16 cellular contexts compared by ENCODE assay signal in genomic region chr9:137313956-137314560, GRCh38. TPM values are rescaled to one million over a fixed set of nuclear protein-coding genes. Genes with fewer than 3 reads are reported as not detected.
DNase-seq lines count a peak whose midpoint lies in the region; ATAC-seq, FAIRE-seq and TF ChIP-seq lines count a peak whose summit lies in the region.
"Had no signal": no experiment of that assay in that cellular context is flagged by ENCODE, and none has a peak within 500 bp of the region (broad histone marks: within the 10 kb centered on the region; RNA-seq: fewer than 3 reads in every experiment).

No MANE protein-coding gene starts in this region.

- intact Hi-C loops in left cardiac atrium (cut with DNase I) (no loop called here), Right ventricle myocardium superior (cut with DNase I) (no loop called here), K562 (cut with micrococcal nuclease) (no loop called here)

- no peak for TF ChIP-seq RAD21 in K562 (CRISPR knock-in tag; conservative IDR thresholded peaks at IDR 0.05 in 1 of 2, IDR thresholded peaks at IDR 0.05 in 1 of 2)

- no peak overlapping the region for H3K4me3 ChIP-seq in K562
- H3K4me3 ChIP-seq in mesendoderm (ENCODE audit: low read length): no peak overlapping the region

- H2BK5ac ChIP-seq in mesendoderm (ENCODE audit: low read length): no peak overlapping the region

- H3K36me3 ChIP-seq in K562 (ENCODE audit: control insufficient read depth, insufficient read depth, low read length) (no peaks in the 10 kb centered on the region), mesendoderm (ENCODE audit: control insufficient read depth, insufficient read depth, low read length) (no peaks in the 10 kb centered on the region)

- no peak overlapping the region for H4K8ac ChIP-seq in mesendoderm (ENCODE audit: low read depth, low read length)

- H2BK120ac ChIP-seq in mesendoderm (ENCODE audit: low read depth, low read length): no peak overlapping the region

- in situ Hi-C loops in K562 (cut with MboI): no loop called here

- no peak overlapping the region for H2AK5ac ChIP-seq in mesendoderm (ENCODE audit: low read length)

- 54% methylated on average over 19 of the region's 24 CpGs for WGBS in K562 (ENCODE audit: insufficient coverage, low coverage, missing lambda C conversion rate)
- WGBS in mesendoderm (ENCODE audit: extremely low coverage, insufficient coverage, low lambda C conversion rate): no CpG with 5 or more reads among the region's 24 CpGs

- no peaks in the 10 kb centered on the region for H3K9me3 ChIP-seq in K562 (replicated peaks; ENCODE audit: control insufficient read depth, insufficient read depth, low read depth, low read length)

- H2AFZ ChIP-seq in K562 (ENCODE audit: low read depth, low read length): no peak overlapping the region
- H2AFZ ChIP-seq: parathyroid adenoma had no signal

- no peak for TF ChIP-seq CTCF in K562 (IDR thresholded peaks at IDR 0.05 in 2 of 3, conservative IDR thresholded peaks at IDR 0.05 in 1 of 3; ENCODE audit: insufficient read depth in 2 of 3, low read depth in 1 of 3, low read length in 3 of 3)

- H3K23ac ChIP-seq in mesendoderm (ENCODE audit: low read length): no peak overlapping the region

- H3K4ac ChIP-seq in mesendoderm (ENCODE audit: low read depth, low read length): no peak overlapping the region

- H3K27ac ChIP-seq in K562 (ENCODE audit: extremely low read depth, low read depth, low read length) (no peak overlapping the region), mesendoderm (ENCODE audit: low read depth, low read length) (no peak overlapping the region)
- H3K27ac ChIP-seq: parathyroid adenoma had no signal

- H3K79me2 ChIP-seq in K562 (ENCODE audit: control insufficient read depth, insufficient read depth, low read length) (no peaks in the 10 kb centered on the region), mesendoderm (ENCODE audit: control insufficient read depth, insufficient read depth, low read length) (no peaks in the 10 kb centered on the region)
- H3K79me2 ChIP-seq: parathyroid adenoma had no signal

- H3K9ac ChIP-seq in K562 (ENCODE audit: insufficient read depth in 1 of 2, low read depth in 2 of 2, low read length in 2 of 2): no peak overlapping the region
- no peak overlapping the region for H3K9ac ChIP-seq in mesendoderm (ENCODE audit: low read length)
- H3K9ac ChIP-seq: parathyroid adenoma had no signal

- H3K4me2 ChIP-seq in K562 (ENCODE audit: insufficient read depth, low read length): no peak overlapping the region
- no peak overlapping the region for H3K4me2 ChIP-seq in mesendoderm (ENCODE audit: low read length)

- H4K5ac ChIP-seq in mesendoderm (ENCODE audit: low read length): no peak overlapping the region

- H3K27me3 ChIP-seq in K562 (ENCODE audit: control insufficient read depth in 2 of 2, insufficient read depth in 2 of 2, low read length in 2 of 2) (no peaks in the 10 kb centered on the region), mesendoderm (ENCODE audit: insufficient read depth, low read length, poor library complexity) (no peaks in the 10 kb centered on the region)

- ATAC-seq in left cardiac atrium: no peak
- no peak for ATAC-seq in Right ventricle myocardium superior (ENCODE audit: poor library complexity)
- ATAC-seq in K562: no peak
- ATAC-seq in HG02884 (IDR thresholded peaks at IDR 0.05; ENCODE audit: unreplicated experiment): no peak
- no peak for ATAC-seq in HG02938 (IDR thresholded peaks at IDR 0.05; ENCODE audit: unreplicated experiment)
- no peak for ATAC-seq in HG03565 (IDR thresholded peaks at IDR 0.05; ENCODE audit: unreplicated experiment)
- ATAC-seq: activated CD8-positive, alpha-beta T cell treated with anti-CD3 and anti-CD28 coated beads for 36 hours; activated T-helper 17 cell treated with anti-CD3 and anti-CD28 coated beads, Interleukin-2, amount 50 U/mL, for 72 hours had no signal

- H3K4me1 ChIP-seq in K562 (replicated peaks in 1 of 2; ENCODE audit: control insufficient read depth in 2 of 2, insufficient read depth in 2 of 2, low read length in 2 of 2) (peaks cover 16 to 96% of the 10 kb centered on the region in 2 experiments), mesendoderm (ENCODE audit: control insufficient read depth, low read depth, low read length) (no peaks in the 10 kb centered on the region)
- H3K4me1 ChIP-seq: parathyroid adenoma had no signal

- H3K79me1 ChIP-seq in mesendoderm (ENCODE audit: low read length): no peaks in the 10 kb centered on the region

- 0 out of 2 replicates have a peak, but pooled peaks cover 5% of the 10 kb centered on the region for H4K20me1 ChIP-seq in K562 (replicated peaks; ENCODE audit: control insufficient read depth, insufficient read depth, low read length)

- H3K18ac ChIP-seq in mesendoderm (ENCODE audit: low read length): peak overlapping the region; percentile 3

- no peak for TF ChIP-seq EP300 in K562 (IDR thresholded peaks at IDR 0.05; ENCODE audit: low read length)

- no peaks in the 10 kb centered on the region for H3K9me1 ChIP-seq in K562 (ENCODE audit: control insufficient read depth, insufficient read depth, low read length)

- no peak for FAIRE-seq in K562 (lab: Jason Lieb, UNC)

- no peak overlapping the region for H2BK15ac ChIP-seq in mesendoderm (replicated peaks; ENCODE audit: low read depth)

- BruUV-seq in K562 (replicated peaks; lab: Mats Ljungman, UMichigan): no TSS peak

- CTCF ChIA-PET in K562 (lab: Yijun Ruan, JAX; ENCODE audit: low intra/inter-chr PET ratio): no interaction called here

- DNase-seq in left cardiac atrium (peak; percentile 21), Right ventricle myocardium superior (no peak), K562 (ENCODE audit: extremely low read depth in 1 of 4, low spot score in 3 of 4) (peak in 1 of 4 experiments; percentile 10), mesendoderm (no peak), NCI-H2171 treated with DMSO at 0.1 percent for 48 hours (lab: John Stamatoyannopoulos, UW) (no peak)
- DNase-seq: activated CD8-positive, alpha-beta T cell treated with anti-CD3 and anti-CD28 coated beads for 36 hours; amniotic stem cell; DMS 273 treated with DMSO at 0.1 percent for 48 hours; NCI-H1930; NCI-H524; stimulated activated naive CD4-positive, alpha-beta T cell treated with Interleukin-2 at 50 U/mL for 16 hours had no signal

- POLR2A ChIA-PET in K562 (lab: Yijun Ruan, JAX): interaction anchor here (2.3 kb wide), 1 partner anchor 11 kb away, joined by 10 read pairs; the partner anchor contains the start of gene NRARP

- H3K56ac ChIP-seq in mesendoderm (ENCODE audit: low read length): no peak overlapping the region

- TF ChIP-seq POLR2A in K562 (conservative IDR thresholded peaks at IDR 0.05): no peak

RNA-seq across cellular contexts. Expression of gene NRARP, which starts 12.0 kb away (rescaled TPM):
- 10 to 100 TPM in 1 of 2 donors, 1 to 10 TPM in 1; 4.9 to 11.5 TPM for total RNA-seq in left cardiac atrium
- 4.4 TPM for total RNA-seq in Right ventricle myocardium superior
- 6.4 and 15.4 TPM in 2 replicates for total RNA-seq in K562 (2011; cell fraction: chromatin; rRNA removed; ENCODE audit: low replicate concordance)
- 16.8 and 18.8 TPM in 2 replicates for total RNA-seq in K562 (2011; cell fraction: nucleolus; rRNA removed)
- 11.7 and 13.1 TPM in 2 replicates for total RNA-seq in K562 (2011; cell fraction: nucleoplasm; rRNA removed)
- total RNA-seq in K562 (2014; rRNA removed): 19.1 and 25.9 TPM in 2 replicates
- total RNA-seq in K562 (2014; rRNA removed; fragmentation: Illumina TruSeq; extraction: Trizol): 1.6 and 2.0 TPM in 2 replicates
- total RNA-seq in K562 (2015; rRNA removed; fragmentation: Illumina TruSeq; extraction: Trizol): 3.3 and 4.0 TPM in 2 replicates
- total RNA-seq in K562 (2021): 24.5 and 29.5 TPM in 2 replicates
- 5.2 and 7.6 TPM in 2 replicates for polyA plus RNA-seq in K562 (2011; rRNA removed)
- 10.4 and 26.9 TPM in 2 replicates for polyA plus RNA-seq in K562 (2011; cell fraction: cytosol; rRNA removed)
- polyA plus RNA-seq in K562 (2011; cell fraction: nucleus; rRNA removed): 13.1 and 17.8 TPM in 2 replicates
- 6.1 and 8.4 TPM in 2 replicates for polyA plus RNA-seq in K562 (2012)
- polyA plus RNA-seq in K562 (2014; fragmentation: Illumina TruSeq; extraction: Trizol): 6.2 and 7.2 TPM in 2 replicates
- not detected for polyA plus RNA-seq in K562 (2014; fragmentation: Nextera tagmentation; extraction: Ambion mirVana)
- 13.8 and 17.8 TPM in 2 replicates for polyA plus RNA-seq in K562 (2014; rRNA removed)
- polyA minus RNA-seq in K562 (2011; rRNA and poly(A)+ RNA removed): 1.3 and 1.8 TPM in 2 replicates
- polyA minus RNA-seq in K562 (2011; cell fraction: cytosol; rRNA and poly(A)+ RNA removed): 9.5 and 11.2 TPM in 2 replicates
- 9.2 and 12.6 TPM in 2 replicates for polyA minus RNA-seq in K562 (2011; cell fraction: nucleus; rRNA and poly(A)+ RNA removed)
- polyA plus RNA-seq in mesendoderm (2013, experiment 1 of 2): 4.0 TPM
- 4.5 TPM for polyA plus RNA-seq in mesendoderm (2013, experiment 2 of 2)

RNA-seq across cellular contexts. Expression of gene TOR4A, which starts 36.5 kb away (rescaled TPM):
- total RNA-seq in left cardiac atrium (1 to 10 TPM; 6.2 to 9.4 TPM), Right ventricle myocardium superior (16.6 TPM), K562 (2014; rRNA removed) (38.5 and 46.9 TPM in 2 replicates), K562 (2014; rRNA removed; fragmentation: Illumina TruSeq; extraction: Trizol) (3.4 and 4.6 TPM in 2 replicates), K562 (2015; rRNA removed; fragmentation: Illumina TruSeq; extraction: Trizol) (14.8 and 16.4 TPM in 2 replicates), K562 (2021) (45.8 and 49.2 TPM in 2 replicates)
- total RNA-seq in K562 (2011; cell fraction: chromatin; rRNA removed; ENCODE audit: low replicate concordance): 16.4 and 68.0 TPM in 2 replicates
- total RNA-seq in K562 (2011; cell fraction: nucleolus; rRNA removed): 100 and 103 TPM in 2 replicates
- 32.4 and 39.2 TPM in 2 replicates for total RNA-seq in K562 (2011; cell fraction: nucleoplasm; rRNA removed)
- polyA plus RNA-seq in K562 (2011; rRNA removed) (8.6 and 13.0 TPM in 2 replicates), K562 (2014; fragmentation: Illumina TruSeq; extraction: Trizol) (8.8 and 14.8 TPM in 2 replicates), K562 (2014; fragmentation: Nextera tagmentation; extraction: Ambion mirVana) (1 to 10 TPM; 3.9 to 7.0 TPM), K562 (2014; rRNA removed) (23.9 and 27.3 TPM in 2 replicates)
- polyA plus RNA-seq in K562 (2011; cell fraction: cytosol; rRNA removed): 18.4 and 58.5 TPM in 2 replicates
- 14.8 and 30.5 TPM in 2 replicates for polyA plus RNA-seq in K562 (2011; cell fraction: nucleus; rRNA removed)
- polyA plus RNA-seq in K562 (2012): 20.5 and 29.0 TPM in 2 replicates
- 2.8 and 4.9 TPM in 2 replicates for polyA minus RNA-seq in K562 (2011; rRNA and poly(A)+ RNA removed)
- 27.4 and 32.4 TPM in 2 replicates for polyA minus RNA-seq in K562 (2011; cell fraction: cytosol; rRNA and poly(A)+ RNA removed)
- polyA minus RNA-seq in K562 (2011; cell fraction: nucleus; rRNA and poly(A)+ RNA removed): 13.6 and 14.0 TPM in 2 replicates
- 4.1 TPM for polyA plus RNA-seq in mesendoderm (2013, experiment 1 of 2)
- polyA plus RNA-seq in mesendoderm (2013, experiment 2 of 2): 4.0 TPM

RNA-seq across cellular contexts. Expression of gene NELFB, which starts 58.9 kb away (rescaled TPM):
- total RNA-seq in left cardiac atrium (10 to 100 TPM; 35.1 to 38.1 TPM), Right ventricle myocardium superior (39.9 TPM), K562 (2014; rRNA removed) (50.0 and 57.8 TPM in 2 replicates), K562 (2014; rRNA removed; fragmentation: Illumina TruSeq; extraction: Trizol) (13.8 and 17.6 TPM in 2 replicates), K562 (2015; rRNA removed; fragmentation: Illumina TruSeq; extraction: Trizol) (29.7 and 30.5 TPM in 2 replicates), K562 (2021) (81.2 and 84.0 TPM in 2 replicates)
- total RNA-seq in K562 (2011; cell fraction: chromatin; rRNA removed; ENCODE audit: low replicate concordance): 20.6 and 61.7 TPM in 2 replicates
- total RNA-seq in K562 (2011; cell fraction: nucleolus; rRNA removed): 48.5 and 57.8 TPM in 2 replicates
- total RNA-seq in K562 (2011; cell fraction: nucleoplasm; rRNA removed): 24.1 and 26.4 TPM in 2 replicates
- polyA plus RNA-seq in K562 (2011; rRNA removed) (38.3 and 49.6 TPM in 2 replicates), K562 (2014; fragmentation: Illumina TruSeq; extraction: Trizol) (28.4 and 52.9 TPM in 2 replicates), K562 (2014; fragmentation: Nextera tagmentation; extraction: Ambion mirVana) (under 1 TPM; 0.24 to 0.49 TPM), K562 (2014; rRNA removed) (56.2 and 57.1 TPM in 2 replicates)
- 51.9 and 81.6 TPM in 2 replicates for polyA plus RNA-seq in K562 (2011; cell fraction: cytosol; rRNA removed)
- polyA plus RNA-seq in K562 (2011; cell fraction: nucleus; rRNA removed): 55.4 and 66.0 TPM in 2 replicates
- polyA plus RNA-seq in K562 (2012): 61.8 and 81.8 TPM in 2 replicates
- 22.0 and 33.8 TPM in 2 replicates for polyA minus RNA-seq in K562 (2011; rRNA and poly(A)+ RNA removed)
- polyA minus RNA-seq in K562 (2011; cell fraction: cytosol; rRNA and poly(A)+ RNA removed): 41.6 and 47.4 TPM in 2 replicates
- 11.4 and 18.9 TPM in 2 replicates for polyA minus RNA-seq in K562 (2011; cell fraction: nucleus; rRNA and poly(A)+ RNA removed)
- polyA plus RNA-seq in mesendoderm (2013, experiment 1 of 2): 39.7 TPM
- 39.7 TPM for polyA plus RNA-seq in mesendoderm (2013, experiment 2 of 2)
